In genomic region chr2:158011055-158011771, GRCh38 we compare ENCODE assay signal across 14 cellular contexts.
DNase-seq lines count a peak whose midpoint lies in the region; ATAC-seq and TF ChIP-seq lines count a peak whose summit lies in the region.
"Had no signal": no experiment of that assay in that cellular context is flagged by ENCODE, and none has a peak within 500 bp of the region (broad histone marks: within the 10 kb centered on the region; RNA-seq: fewer than 3 reads in every experiment).

No MANE protein-coding gene starts in this region.

- ATAC-seq in activated naive CD8-positive, alpha-beta T cell treated with anti-CD3 and anti-CD28 coated beads, Interleukin-2, amount 50 U/mL, for 24 hours, result peak; percentile 80
- ATAC-seq in upper lobe of right lung, result peak; percentile 27
- ATAC-seq in left lobe of liver, result no peak

- no peak for TF ChIP-seq CTCF in upper lobe of right lung (IDR thresholded peaks at IDR 0.05)
- no peak for TF ChIP-seq CTCF in HFFc6 (IDR thresholded peaks at IDR 0.05)

- H3K4me3 ChIP-seq in upper lobe of right lung, result no peak overlapping the region

- intact Hi-C loops in upper lobe of right lung (cut with DNase I), result no loop called here

- no peaks in the 10 kb centered on the region for H3K9me3 ChIP-seq in upper lobe of right lung

- peaks cover 14% of the 10 kb centered on the region for H3K4me1 Mint-ChIP-seq in activated naive CD8-positive, alpha-beta T cell treated with anti-CD3 and anti-CD28 coated beads, Interleukin-2, amount 50 U/mL, for 24 hours
- H3K4me1 Mint-ChIP-seq in activated naive CD8-positive, alpha-beta T cell treated with anti-CD3 and anti-CD28 coated beads for 36 hours, result peaks cover 5% of the 10 kb centered on the region
- peaks cover 6% of the 10 kb centered on the region; the same call in 1 of the 2 replicates for H3K4me1 Mint-ChIP-seq in HFFc6 (ENCODE audit: low read depth)

- H3K27ac ChIP-seq in upper lobe of right lung, result no peak overlapping the region

- no peaks in the 10 kb centered on the region for H3K27me3 ChIP-seq in upper lobe of right lung

- H3K27me3 Mint-ChIP-seq in activated naive CD8-positive, alpha-beta T cell treated with anti-CD3 and anti-CD28 coated beads, Interleukin-2, amount 50 U/mL, for 24 hours, result peaks cover 2% of the 10 kb centered on the region
- peaks cover 5% of the 10 kb centered on the region for H3K27me3 Mint-ChIP-seq in activated naive CD8-positive, alpha-beta T cell treated with anti-CD3 and anti-CD28 coated beads for 36 hours
- peaks cover 16% of the 10 kb centered on the region for H3K27me3 Mint-ChIP-seq in HFFc6 (ENCODE audit: insufficient read depth)
- H3K27me3 Mint-ChIP-seq: activated naive CD4-positive, alpha-beta T cell treated with anti-CD3 and anti-CD28 coated beads, Interleukin-2, amount 50 U/mL, for 24 hours had no signal

- H3K9me3 Mint-ChIP-seq in activated naive CD8-positive, alpha-beta T cell treated with anti-CD3 and anti-CD28 coated beads, Interleukin-2, amount 50 U/mL, for 24 hours, result no peaks in the 10 kb centered on the region
- H3K9me3 Mint-ChIP-seq in activated naive CD8-positive, alpha-beta T cell treated with anti-CD3 and anti-CD28 coated beads for 36 hours, result peaks cover 3% of the 10 kb centered on the region
- H3K9me3 Mint-ChIP-seq in HFFc6, result no peaks in the 10 kb centered on the region
- H3K9me3 Mint-ChIP-seq: activated naive CD4-positive, alpha-beta T cell treated with anti-CD3 and anti-CD28 coated beads, Interleukin-2, amount 50 U/mL, for 24 hours had no signal

- no peaks in the 10 kb centered on the region for H3K36me3 ChIP-seq in upper lobe of right lung

- no peak overlapping the region for H3K4me3 Mint-ChIP-seq in activated naive CD8-positive, alpha-beta T cell treated with anti-CD3 and anti-CD28 coated beads, Interleukin-2, amount 50 U/mL, for 24 hours
- no peak overlapping the region for H3K4me3 Mint-ChIP-seq in activated naive CD8-positive, alpha-beta T cell treated with anti-CD3 and anti-CD28 coated beads for 36 hours
- H3K4me3 Mint-ChIP-seq in HFFc6, result no peak overlapping the region
- H3K4me3 Mint-ChIP-seq: activated naive CD4-positive, alpha-beta T cell treated with anti-CD3 and anti-CD28 coated beads, Interleukin-2, amount 50 U/mL, for 24 hours; B cell had no signal

- no peak for DNase-seq in activated naive CD8-positive, alpha-beta T cell treated with anti-CD3 and anti-CD28 coated beads, Interleukin-2, amount 50 U/mL, for 24 hours
- no peak for DNase-seq in activated naive CD8-positive, alpha-beta T cell treated with anti-CD3 and anti-CD28 coated beads for 36 hours
- DNase-seq in SK-MEL-5 (ENCODE audit: low read depth, low spot score) (peak; percentile 27), glomerular visceral epithelial cell (ENCODE audit: extremely low spot score) (peak; percentile 56), upper lobe of right lung (no peak), HFFc6 (no peak), NCI-H748 treated with DMSO at 0.1 percent for 48 hours (lab: John Stamatoyannopoulos, UW) (no peak), left lobe of liver (ENCODE audit: low spot score) (no peak)
- DNase-seq: activated CD4-positive, alpha-beta T cell treated with anti-CD3 and anti-CD28 coated beads, Interleukin-2, amount 50 U/mL, for 1 hour; foreskin fibroblast; occipital lobe; stimulated activated CD4-positive, alpha-beta T cell treated with anti-CD3 and anti-CD28 coated beads, Interleukin-15, amount 100 ng/mL, for 24 hours had no signal

- no peak overlapping the region for H3K27ac Mint-ChIP-seq in activated naive CD8-positive, alpha-beta T cell treated with anti-CD3 and anti-CD28 coated beads, Interleukin-2, amount 50 U/mL, for 24 hours
- H3K27ac Mint-ChIP-seq in activated naive CD8-positive, alpha-beta T cell treated with anti-CD3 and anti-CD28 coated beads for 36 hours, result no peak overlapping the region
- H3K27ac Mint-ChIP-seq in HFFc6, result no peak overlapping the region
- H3K27ac Mint-ChIP-seq: activated naive CD4-positive, alpha-beta T cell treated with anti-CD3 and anti-CD28 coated beads, Interleukin-2, amount 50 U/mL, for 24 hours; B cell had no signal

- no peaks in the 10 kb centered on the region for H3K36me3 Mint-ChIP-seq in activated naive CD8-positive, alpha-beta T cell treated with anti-CD3 and anti-CD28 coated beads, Interleukin-2, amount 50 U/mL, for 24 hours (ENCODE audit: low read depth)
- H3K36me3 Mint-ChIP-seq in activated naive CD8-positive, alpha-beta T cell treated with anti-CD3 and anti-CD28 coated beads for 36 hours, result no peaks in the 10 kb centered on the region
- no peaks in the 10 kb centered on the region for H3K36me3 Mint-ChIP-seq in HFFc6 (ENCODE audit: low read depth)
- H3K36me3 Mint-ChIP-seq: activated naive CD4-positive, alpha-beta T cell treated with anti-CD3 and anti-CD28 coated beads, Interleukin-2, amount 50 U/mL, for 24 hours had no signal

- in situ Hi-C loops in SK-MEL-5 (cut with HindIII; ENCODE audit: low pct_unique_long_range_greater_than_20kb, low sequenced_read_pairs), result loop anchor here (25.0 kb wide), 1 partner anchor 224 kb away; no protein-coding TSS in a partner anchor

- H3K4me1 ChIP-seq in upper lobe of right lung, result peaks cover 7% of the 10 kb centered on the region

Comparison
In these comparisons a context has a peak if more than half of its experiments do, and no peak if none do; other contexts are left out.
1. DNase-seq: peak in SK-MEL-5 (single experiment) and glomerular visceral epithelial cell (single experiment); none in activated naive CD8-positive, alpha-beta T cell treated with anti-CD3 and anti-CD28 coated beads, Interleukin-2, amount 50 U/mL, for 24 hours (single experiment), activated naive CD8-positive, alpha-beta T cell treated with anti-CD3 and anti-CD28 coated beads for 36 hours (single experiment), upper lobe of right lung (single experiment), HFFc6 (single experiment), NCI-H748 treated with DMSO at 0.1 percent for 48 hours (single experiment) and left lobe of liver (single experiment).